In genomic region chr17:43545383-43545632, GRCh38 we compare ENCODE assay signal across 1 cellular context.
TF ChIP-seq lines count a peak whose summit lies in the region.

No MANE protein-coding gene starts in this region.

TF ChIP-seq in GM12878, 131 proteins besides CTCF, POLR2A, EP300 and RAD21 (continued from another document):
- TF ChIP-seq NKRF (conservative IDR thresholded peaks at IDR 0.05) (no peak), EZH2 (IDR thresholded peaks at IDR 0.05; ENCODE audit: borderline replicate concordance, control insufficient read depth, low read depth, low read length) (no peak), ELK1 (IDR thresholded peaks at IDR 0.05; ENCODE audit: low read depth, low read length) (no peak), PML (IDR thresholded peaks at IDR 0.05; ENCODE audit: low read length) (no peak), FOS (IDR thresholded peaks at IDR 0.05; ENCODE audit: borderline replicate concordance, extremely low read depth, insufficient read length) (no peak), TBL1XR1 (IDR thresholded peaks at IDR 0.05; ENCODE audit: low read depth, low read length) (no peak), HDGF (IDR thresholded peaks at IDR 0.05) (no peak), RAD51 (IDR thresholded peaks at IDR 0.05) (no peak), ETV6 (conservative IDR thresholded peaks at IDR 0.05 in 1 of 2, IDR thresholded peaks at IDR 0.05 in 1 of 2; ENCODE audit: borderline replicate concordance in 1 of 2, low read depth in 1 of 2) (no peak), TCF3 (IDR thresholded peaks at IDR 0.05; ENCODE audit: borderline replicate concordance, insufficient read depth, low read depth, low read length) (no peak)
